Comparison of ENCODE assay signal across 10 cellular contexts in the genomic region with DNA sequence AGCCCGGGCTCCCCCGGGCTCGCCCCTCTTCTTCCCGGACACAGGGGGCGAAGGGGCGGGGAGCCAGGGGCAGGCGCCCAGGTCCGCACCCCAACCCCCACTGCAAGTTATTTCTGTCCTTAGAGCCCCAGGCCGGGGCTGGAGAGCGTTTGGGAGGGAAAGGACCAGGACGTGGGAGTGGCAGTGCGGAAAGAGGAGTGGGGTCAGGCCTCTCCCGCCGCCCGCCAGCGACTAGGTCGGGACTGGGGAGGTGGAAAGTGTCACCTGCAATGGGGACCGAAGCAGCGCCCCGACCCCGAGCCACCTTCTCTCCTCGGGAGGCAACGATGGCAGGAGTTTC. TPM values are rescaled to one million over a fixed set of nuclear protein-coding genes. Genes with fewer than 3 reads are reported as not detected.
DNase-seq lines count a peak whose midpoint lies in the region; ATAC-seq, FAIRE-seq and TF ChIP-seq lines count a peak whose summit lies in the region.
"Had no signal": no experiment of that assay in that cellular context is flagged by ENCODE, and none has a peak within 500 bp of the region (broad histone marks: within the 10 kb centered on the region; RNA-seq: fewer than 3 reads in every experiment).

No MANE protein-coding gene starts in this region.

- H3K36me3 Mint-ChIP-seq in endodermal cell (ENCODE audit: low read depth), result no peaks in the 10 kb centered on the region

- H3K9me3 ChIP-seq in endodermal cell (ENCODE audit: control insufficient read depth, low read length) (no peaks in the 10 kb centered on the region), mucosa of stomach (ENCODE audit: control insufficient read depth, low read length) (no peaks in the 10 kb centered on the region)

- H3K27ac Mint-ChIP-seq in endodermal cell, result no peak overlapping the region
- H3K27ac Mint-ChIP-seq: CD4-positive, alpha-beta T cell had no signal

- H3K27me3 Mint-ChIP-seq in endodermal cell (ENCODE audit: insufficient read depth), result no peaks in the 10 kb centered on the region

- no peak for TF ChIP-seq CTCF in endodermal cell (conservative IDR thresholded peaks at IDR 0.05)

- H3K36me3 ChIP-seq in endodermal cell (ENCODE audit: control insufficient read depth, insufficient read depth, low read length) (no peaks in the 10 kb centered on the region), mucosa of stomach (ENCODE audit: control insufficient read depth, insufficient read depth, low read length) (no peaks in the 10 kb centered on the region)

- H3K9me3 Mint-ChIP-seq in endodermal cell, result peaks cover 28% of the 10 kb centered on the region
- H3K9me3 Mint-ChIP-seq: CD4-positive, alpha-beta T cell had no signal

- H3K4me3 Mint-ChIP-seq in endodermal cell, result peak overlapping the region; percentile 64
- H3K4me3 Mint-ChIP-seq: CD4-positive, alpha-beta T cell had no signal

- 0% methylated on average over 16 of the region's 23 CpGs; no CpG with 5 or more reads in 1 of the 2 experiments for WGBS in endodermal cell (ENCODE audit: insufficient coverage in 1 of 2, insufficient read length in 1 of 2), 2 experiments

- H3K9ac ChIP-seq in endodermal cell (ENCODE audit: extremely low read depth, low read length, poor library complexity, severe bottlenecking) (no peak overlapping the region), mucosa of stomach (ENCODE audit: low read length) (peak overlapping the region; percentile 47)

- H3K4me3 ChIP-seq in endodermal cell (ENCODE audit: low read length), result peak overlapping the region; percentile 77
- H3K4me3 ChIP-seq in mucosa of stomach (ENCODE audit: low read length), result no peak overlapping the region

- no peak for DNase-seq in Right ventricle myocardium superior
- no peak for DNase-seq in Right ventricle myocardium inferior (ENCODE audit: missing footprints)
- no peak for DNase-seq in endodermal cell
- peak; percentile 1 for DNase-seq in urothelium cell line (ENCODE audit: low spot score)
- no peak for DNase-seq in DMS79 (lab: John Stamatoyannopoulos, UW)
- DNase-seq in epidermal melanocyte (ENCODE audit: insufficient read length, low spot score), result no peak
- DNase-seq: CD4-positive, alpha-beta T cell had no signal

- no peak for FAIRE-seq in urothelium cell line (lab: Jason Lieb, UNC)
- FAIRE-seq: colon had no signal

- ATAC-seq in Right ventricle myocardium superior (ENCODE audit: poor library complexity), result peak; percentile 34
- ATAC-seq in Right ventricle myocardium inferior, result no peak
- ATAC-seq in HG02981 (IDR thresholded peaks at IDR 0.05; ENCODE audit: unreplicated experiment), result no peak

- intact Hi-C loops in Right ventricle myocardium superior (cut with DNase I), result no loop called here
- intact Hi-C loops in Right ventricle myocardium inferior (cut with DNase I), result no loop called here

- H3K27ac ChIP-seq in endodermal cell (ENCODE audit: low read depth, low read length), result no peak overlapping the region

- H3K27me3 ChIP-seq in endodermal cell (ENCODE audit: control insufficient read depth, insufficient read depth, low read length, poor library complexity, severe bottlenecking) (no peaks in the 10 kb centered on the region), mucosa of stomach (ENCODE audit: control insufficient read depth, insufficient read depth, low read length) (no peaks in the 10 kb centered on the region)

- H3K4me1 Mint-ChIP-seq in endodermal cell, result peaks cover 14% of the 10 kb centered on the region

- H3K4me1 ChIP-seq in endodermal cell (ENCODE audit: control insufficient read depth, insufficient read depth, low read length) (no peaks in the 10 kb centered on the region), mucosa of stomach (ENCODE audit: control insufficient read depth, insufficient read depth, low read length) (no peaks in the 10 kb centered on the region)

RNA-seq across cellular contexts. Expression of a gene that starts 0.4 kb away (rescaled TPM):
- total RNA-seq in Right ventricle myocardium superior (not detected), Right ventricle myocardium inferior (not detected), endodermal cell (1 to 10 TPM; 2.9 to 4.7 TPM)
- 29.2 TPM for polyA plus RNA-seq in endodermal cell (2013, experiment 1 of 2)
- 30.4 TPM for polyA plus RNA-seq in endodermal cell (2013, experiment 2 of 2)
- total RNA-seq: CD4-positive, alpha-beta T cell had no signal
